ENCODE assay signal across 10 cellular contexts in the genomic region with DNA sequence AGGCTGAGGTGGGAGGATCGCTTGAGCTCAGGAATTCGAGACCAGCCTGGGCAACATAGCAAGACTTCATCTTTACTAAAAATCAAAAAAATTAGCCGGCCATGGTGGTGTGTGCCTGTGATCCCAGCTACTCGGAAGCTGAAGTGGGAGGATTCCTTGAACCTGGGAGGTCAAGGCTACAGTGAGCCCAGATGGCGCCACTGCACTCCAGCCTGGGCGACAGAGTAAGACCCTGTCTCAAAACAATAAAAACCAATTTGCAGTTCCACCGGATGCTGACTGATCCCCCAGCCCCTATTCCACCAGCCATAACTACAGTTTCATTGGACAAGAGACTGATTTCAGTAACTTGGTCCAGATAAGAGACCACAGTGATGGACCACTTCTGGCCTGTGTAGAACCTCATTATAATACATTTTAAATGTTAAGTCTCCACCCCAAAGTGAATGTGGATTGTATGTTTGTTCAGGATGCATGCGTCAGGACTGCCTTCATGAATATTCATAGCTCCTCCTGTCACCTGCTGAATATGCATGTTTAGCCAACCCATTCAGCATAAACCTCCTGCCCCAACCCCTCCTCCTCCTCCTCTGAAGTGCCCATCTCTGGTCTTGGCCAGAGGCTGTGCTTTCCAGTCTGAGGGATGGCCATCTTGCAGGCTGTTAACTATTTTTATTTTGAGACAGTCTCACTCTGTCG. TPM values are rescaled to one million over a fixed set of nuclear protein-coding genes. Genes with fewer than 3 reads are reported as not detected.
DNase-seq lines count a peak whose midpoint lies in the region; ATAC-seq and TF ChIP-seq lines count a peak whose summit lies in the region.
"Had no signal": no experiment of that assay in that cellular context is flagged by ENCODE, and none has a peak within 500 bp of the region (broad histone marks: within the 10 kb centered on the region; RNA-seq: fewer than 3 reads in every experiment).

No MANE protein-coding gene starts in this region.

- H3K36me3 ChIP-seq in adrenal gland (replicated peaks in 1 of 2) = peaks cover 0 to 18% of the 10 kb centered on the region in 2 donors
- peaks cover 5 to 21% (median 10%) of the 10 kb centered on the region in 4 donors for H3K36me3 ChIP-seq in sigmoid colon

- H3K27ac ChIP-seq in adrenal gland (peak overlapping the region in 3 of 5 donors; percentile 48 to 100 (median 98)), sigmoid colon (peak overlapping the region in 3 of 4 donors; percentile 97 to 100 (median 99))

- 43 to 58% (median 54%) methylated on average over 8 to 9 of the region's 9 CpGs for WGBS in adrenal gland, 4 donors
- WGBS in sigmoid colon, 2 donors = 60 to 73% methylated on average over 9 of the region's 9 CpGs

- H3K4me3 ChIP-seq in NB4 (ENCODE audit: low read depth, low read length) (peak overlapping the region; percentile 87), adrenal gland (no peak overlapping the region), sigmoid colon (no peak overlapping the region)
- H3K4me3 ChIP-seq: lung had no signal

- DNase-seq in NCI-H82 (lab: John Stamatoyannopoulos, UW) (peak; percentile 36), NCI-H82 treated with DMSO at 0.1 percent for 48 hours (lab: John Stamatoyannopoulos, UW; ENCODE audit: unreplicated experiment) (no peak), NB4 (ENCODE audit: low read depth) (peak; percentile 32), adrenal gland (no peak), sigmoid colon (no peak), GM10266 (ENCODE audit: extremely low spot score) (no peak)
- DNase-seq: T-helper 9 cell had no signal

- intact Hi-C loops in adrenal gland (cut with DNase I) (no loop called here), sigmoid colon (cut with DNase I) (loop anchor here (5.0 kb wide), 2 partner anchors 143 to 367 kb away; partner anchors contain the start of genes LETM1 and UVSSA)

- H3K27me3 ChIP-seq in adrenal gland = no peaks in the 10 kb centered on the region
- no peaks in the 10 kb centered on the region for H3K27me3 ChIP-seq in sigmoid colon

- TF ChIP-seq POLR2A in NB4 (IDR thresholded peaks at IDR 0.05; ENCODE audit: extremely low read depth, insufficient read length) = no peak
- no peak for TF ChIP-seq POLR2A in adrenal gland (IDR thresholded peaks at IDR 0.05)
- no peak for TF ChIP-seq POLR2A in sigmoid colon (IDR thresholded peaks at IDR 0.05)

- ATAC-seq in GM18907 (IDR thresholded peaks at IDR 0.05; ENCODE audit: unreplicated experiment) = no peak
- ATAC-seq in GM19023 (IDR thresholded peaks at IDR 0.05; ENCODE audit: unreplicated experiment) = no peak

- peak; percentile 13 for TF ChIP-seq CTCF in NB4 (IDR thresholded peaks at IDR 0.05; ENCODE audit: low read depth, low read length)
- TF ChIP-seq CTCF in adrenal gland (IDR thresholded peaks at IDR 0.05) = no peak
- no peak for TF ChIP-seq CTCF in sigmoid colon (IDR thresholded peaks at IDR 0.05)
- TF ChIP-seq CTCF in GM10266 (IDR thresholded peaks at IDR 0.05; ENCODE audit: control insufficient read depth, insufficient read depth, low read depth, missing control alignments) = no peak

- TF ChIP-seq EP300 in sigmoid colon (IDR thresholded peaks at IDR 0.05) = no peak

- H3K9me3 ChIP-seq in adrenal gland (replicated peaks in 1 of 3) (no peaks in the 10 kb centered on the region), sigmoid colon (no peaks in the 10 kb centered on the region)

- H3K4me1 ChIP-seq in adrenal gland (replicated peaks in 1 of 2) = peaks cover 19 to 51% of the 10 kb centered on the region in 2 donors
- peaks cover 0 to 62% (median 48%) of the 10 kb centered on the region in 4 donors for H3K4me1 ChIP-seq in sigmoid colon

RNA-seq across cellular contexts. Expression of gene SLBP, which starts 2.3 kb away (rescaled TPM):
- total RNA-seq in adrenal gland (10 to 100 TPM; 29.2 to 53.2 (median 38.1) TPM), sigmoid colon (10 to 100 TPM; 32.3 to 48.9 (median 40.2) TPM)
- polyA plus RNA-seq in adrenal gland (10 to 100 TPM; 19.0 to 81.0 (median 24.6) TPM), sigmoid colon (10 to 100 TPM; 34.0 to 36.0 (median 35.8) TPM)

RNA-seq across cellular contexts. Expression of gene TMEM129, which starts 6.7 kb away (rescaled TPM):
- total RNA-seq in adrenal gland (100 to 1,000 TPM in 1 of 8 donors, 10 to 100 TPM in 7; 29.0 to 119 (median 59.7) TPM), sigmoid colon (10 to 100 TPM; 40.6 to 51.4 (median 49.2) TPM)
- polyA plus RNA-seq in adrenal gland (10 to 100 TPM; 14.9 to 45.0 (median 43.5) TPM), sigmoid colon (10 to 100 TPM; 16.9 to 42.4 (median 18.6) TPM)

RNA-seq across cellular contexts. Expression of gene TACC3, which starts 6.9 kb away (rescaled TPM):
- total RNA-seq in adrenal gland = 10 to 100 TPM in 7 of 8 donors, 1 to 10 TPM in 1; 8.1 to 26.5 (median 11.4) TPM
- 10 to 100 TPM in 2 of 3 donors, 1 to 10 TPM in 1; 5.5 to 21.1 (median 19.7) TPM for polyA plus RNA-seq in adrenal gland
- total RNA-seq in sigmoid colon = 10 to 100 TPM in 1 of 4 donors, 1 to 10 TPM in 3; 4.3 to 13.0 (median 6.9) TPM
- polyA plus RNA-seq in sigmoid colon = 10 to 100 TPM in 2 of 3 donors, 1 to 10 TPM in 1; 4.8 to 55.9 (median 11.8) TPM

RNA-seq across cellular contexts. Expression of gene FAM53A, which starts 30.3 kb away (rescaled TPM):
- total RNA-seq in adrenal gland (1 to 10 TPM in 5 of 8 donors, under 1 TPM in 3; 0.56 to 6.2 (median 1.4) TPM), sigmoid colon (1 to 10 TPM in 3 of 4 donors, under 1 TPM in 1; 0.82 to 4.1 (median 1.7) TPM)
- polyA plus RNA-seq in adrenal gland (1 to 10 TPM in 2 of 3 donors, under 1 TPM in 1; 0.44 to 2.2 (median 2.2) TPM), sigmoid colon (1 to 10 TPM in 2 of 3 donors, under 1 TPM in 1; 0.23 to 1.8 (median 1.4) TPM)

Comparison
In these comparisons a context has a peak if more than half of its experiments do, and no peak if none do; other contexts are left out.
1. DNase-seq: peak in NCI-H82 (single experiment) and NB4 (single experiment); none in NCI-H82 treated with DMSO at 0.1 percent for 48 hours (single experiment), adrenal gland (0 of 7), sigmoid colon (single experiment) and GM10266 (single experiment).